In genomic region chr6:100415780-100416179, GRCh38 we compare ENCODE assay signal across 31 cellular contexts. TPM values are rescaled to one million over a fixed set of nuclear protein-coding genes. Genes with fewer than 3 reads are reported as not detected.
"Had no signal": no experiment of that assay in that cellular context is flagged by ENCODE, and none has a peak within 500 bp of the region (broad histone marks: within the 10 kb centered on the region; RNA-seq: fewer than 3 reads in every experiment).

No MANE protein-coding gene starts in this region.

- DNase-seq: activated CD4-positive, alpha-beta T cell treated with anti-CD3 and anti-CD28 coated beads, Interleukin-2, amount 50 U/mL, for 4 hours; activated CD8-positive, alpha-beta memory T cell treated with anti-CD3 and anti-CD28 coated beads, Interleukin-2, amount 50 U/mL, for 48 hours; activated naive CD4-positive, alpha-beta T cell; activated T-cell treated with anti-CD3 and anti-CD28 coated beads, Interleukin-2, amount 50 U/mL, for 4 hours; adrenal gland; cerebellar nuclear complex; cortex of kidney; erythroblast; foreskin fibroblast; kidney; left lung; midbrain; natural killer cell; ovary; stimulated activated CD4-positive, alpha-beta T cell treated with anti-CD3 and anti-CD28 coated beads, Interleukin-2, amount 100 ng/mL, for 48 hours; stimulated activated CD8-positive, alpha-beta memory T cell treated with anti-CD3 and anti-CD28 coated beads, Interleukin-4, amount 100 ng/mL, for 48 hours; stimulated activated naive B cell treated with anti-CD40 and anti-IgM and Interleukin-4, amounts not matched to agents 10 μg/mL and 1 μg/mL and 100 μg/mL, for 72 hours; T-helper 9 cell; testis; trophoblast cell; uterus had no signal

- H3K4me3 ChIP-seq: adrenal gland, ascending aorta, breast epithelium, left lung, lung, ovary, prostate gland, testis, uterus had no signal

- H3K9me3 Mint-ChIP-seq: activated T-cell treated with anti-CD3 and anti-CD28 coated beads, Interleukin-2, amount 50 U/mL, for 4 hours; activated T-helper 2 cell treated with anti-CD3 and anti-CD28 coated beads, Interferon-gamma antibody, Interleukin-2, Interleukin-4, amounts not matched to agents 10 μg/mL and 5 μg/mL and 100 μg/mL, durations not matched to agents 14 hours and 24 hours and 36 hours; stimulated activated naive B cell treated with anti-CD40 and anti-IgM and Interleukin-4, amounts not matched to agents 10 μg/mL and 1 μg/mL and 100 μg/mL, for 72 hours had no signal

- H3K4me3 Mint-ChIP-seq: activated naive CD8-positive, alpha-beta T cell; activated T-cell treated with anti-CD3 and anti-CD28 coated beads, Interleukin-2, amount 50 U/mL, for 4 hours; natural killer cell; stimulated activated naive B cell treated with anti-CD40 and anti-IgM and Interleukin-4, amounts not matched to agents 10 μg/mL and 1 μg/mL and 100 μg/mL, for 72 hours; WTC11 had no signal

- H3K9me3 ChIP-seq: adrenal gland, ascending aorta, breast epithelium, left lung, neutrophil, ovary, prostate gland, testis, uterus had no signal

- H3K27ac ChIP-seq: adrenal gland, ascending aorta, breast epithelium, left lung, neutrophil, ovary, prostate gland, testis, uterus had no signal

- H3K36me3 Mint-ChIP-seq: activated naive CD8-positive, alpha-beta T cell; natural killer cell; stimulated activated naive B cell treated with anti-CD40 and anti-IgM and Interleukin-4, amounts not matched to agents 10 μg/mL and 1 μg/mL and 100 μg/mL, for 72 hours had no signal

- H3K27ac Mint-ChIP-seq: activated naive CD8-positive, alpha-beta T cell; activated T-helper 2 cell treated with anti-CD3 and anti-CD28 coated beads, Interferon-gamma antibody, Interleukin-2, Interleukin-4, amounts not matched to agents 10 μg/mL and 5 μg/mL and 100 μg/mL, durations not matched to agents 14 hours and 24 hours and 36 hours; natural killer cell; stimulated activated naive B cell treated with anti-CD40 and anti-IgM and Interleukin-4, amounts not matched to agents 10 μg/mL and 1 μg/mL and 100 μg/mL, for 72 hours; WTC11 had no signal

- ATAC-seq: activated T-cell treated with anti-CD3 and anti-CD28 coated beads, Interleukin-2, amount 50 U/mL, for 4 hours; left lung; natural killer cell; stimulated activated naive B cell treated with anti-CD40 and anti-IgM and Interleukin-4, amounts not matched to agents 10 μg/mL and 1 μg/mL and 100 μg/mL, for 72 hours; WTC11 had no signal

- H3K4me1 Mint-ChIP-seq: natural killer cell; stimulated activated naive B cell treated with anti-CD40 and anti-IgM and Interleukin-4, amounts not matched to agents 10 μg/mL and 1 μg/mL and 100 μg/mL, for 72 hours had no signal

- H3K36me3 ChIP-seq: adrenal gland, ascending aorta, breast epithelium, left lung, neutrophil, ovary, prostate gland, uterus had no signal

- H3K4me1 ChIP-seq: adrenal gland, ascending aorta, breast epithelium, left lung, prostate gland, testis, uterus had no signal

RNA-seq across cellular contexts. Expression of gene SIM1, which starts 48.9 kb away (rescaled TPM):
- total RNA-seq: activated CD8-positive, alpha-beta memory T cell treated with anti-CD3 and anti-CD28 coated beads for 36 hours; activated T-cell treated with anti-CD3 and anti-CD28 coated beads, Interleukin-2, amount 50 U/mL, for 4 hours; activated T-helper 2 cell treated with anti-CD3 and anti-CD28 coated beads, Interferon-gamma antibody, Interleukin-2, Interleukin-4, amounts not matched to agents 10 μg/mL and 5 μg/mL and 100 μg/mL, durations not matched to agents 14 hours and 24 hours and 36 hours; adrenal gland; ascending aorta; fibroblast of lung; left lung; lung; natural killer cell had no signal
